Comparison of ENCODE assay signal across 8 cellular contexts in the genomic region with DNA sequence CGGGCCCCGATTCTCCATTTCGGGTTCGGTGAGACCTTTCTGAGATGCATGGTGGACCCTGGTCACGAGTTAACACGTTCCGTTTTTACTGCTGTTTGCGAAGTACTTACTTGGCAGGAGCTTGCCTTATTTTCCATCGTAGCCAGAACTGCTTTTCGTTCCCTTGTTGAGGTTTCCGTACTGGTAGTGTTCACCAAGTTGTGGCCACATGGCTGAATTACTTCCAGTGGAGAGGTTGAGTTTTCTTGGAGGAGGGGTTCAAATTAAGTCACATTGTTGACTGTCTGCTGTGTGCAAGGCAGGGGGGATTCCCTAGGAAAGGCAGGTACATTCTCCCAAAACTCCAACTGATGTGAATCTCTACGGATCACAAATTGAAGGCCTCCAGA. TPM values are rescaled to one million over a fixed set of nuclear protein-coding genes. Genes with fewer than 3 reads are reported as not detected.
DNase-seq lines count a peak whose midpoint lies in the region; ATAC-seq, FAIRE-seq and TF ChIP-seq lines count a peak whose summit lies in the region.

No MANE protein-coding gene starts in this region.

- peaks cover 0 to 6% (median 0%) of the 10 kb centered on the region in 8 donors for H3K9me3 Mint-ChIP-seq in CD4-positive, alpha-beta memory T cell

- H3K4me1 Mint-ChIP-seq in CD4-positive, alpha-beta memory T cell = peaks cover 39 to 86% (median 54%) of the 10 kb centered on the region in 4 donors

- no peaks in the 10 kb centered on the region for H3K36me3 ChIP-seq in CD4-positive, alpha-beta memory T cell (ENCODE audit: insufficient read depth, low read length)
- H3K36me3 ChIP-seq in PC-9 (ENCODE audit: low read depth) = no peaks in the 10 kb centered on the region
- H3K36me3 ChIP-seq in endothelial cell of umbilical vein (ENCODE audit: control insufficient read depth in 2 of 2, extremely low read depth in 1 of 2, insufficient read depth in 2 of 2, low read length in 2 of 2) = no peaks in the 10 kb centered on the region
- no peaks in the 10 kb centered on the region for H3K36me3 ChIP-seq in neuron (ENCODE audit: insufficient read depth, low read length)

- no peaks in the 10 kb centered on the region for H3K9me1 ChIP-seq in endothelial cell of umbilical vein (replicated peaks; ENCODE audit: control insufficient read depth, extremely low read depth, insufficient read depth, low read length)

- CTCF ChIA-PET in CD4-positive, alpha-beta memory T cell (lab: Charles Lee; ENCODE audit: partially characterized antibody) = interaction anchor here (1.1 to 10.6 kb wide), 10 partner anchors 11 to 141 kb away, joined by 3 to 203 read pairs (median 17); a partner anchor contains a TSS
- CTCF ChIA-PET in PC-9 (lab: Charles Lee) = no interaction called here
- CTCF ChIA-PET in endothelial cell of umbilical vein (lab: Charles Lee) = interaction anchor here (0.8 to 7.1 kb wide), 6 partner anchors 12 to 327 kb away, joined by 3 to 99 read pairs (median 26); no protein-coding TSS in a partner anchor

- no peaks in the 10 kb centered on the region for H3K79me2 ChIP-seq in PC-9 (ENCODE audit: low read depth)
- no peaks in the 10 kb centered on the region for H3K79me2 ChIP-seq in endothelial cell of umbilical vein (ENCODE audit: control insufficient read depth, insufficient read depth, low read length)

- intact Hi-C loops in CD4-positive, alpha-beta memory T cell (cut with micrococcal nuclease) = loop anchor here (5.0 kb wide), 2 partner anchors 199 to 706 kb away; a partner anchor contains a TSS
- intact Hi-C loops in PC-9 (cut with micrococcal nuclease; ENCODE audit: unreplicated experiment) = loop anchor here (1.0 kb wide), 1 partner anchor 14 kb away; no protein-coding TSS in a partner anchor
- intact Hi-C loops in endothelial cell of umbilical vein (cut with micrococcal nuclease) = loop anchor here (1.0 kb wide), 6 partner anchors 14 to 327 kb away; no protein-coding TSS in a partner anchor

- no peaks in the 10 kb centered on the region for H3K9me2 ChIP-seq in PC-9 (ENCODE audit: insufficient read depth)

- ATAC-seq in HG02678 (IDR thresholded peaks at IDR 0.05; ENCODE audit: unreplicated experiment) = no peak
- no peak for ATAC-seq in HG03565 (IDR thresholded peaks at IDR 0.05; ENCODE audit: unreplicated experiment)

- in situ Hi-C loops in G401 (cut with HindIII; ENCODE audit: low sequenced_read_pairs) = no loop called here

- peak overlapping the region; percentile 74; the same call in 1 of the 2 replicates for H2AFZ ChIP-seq in PC-9
- peak overlapping the region; percentile 52 for H2AFZ ChIP-seq in endothelial cell of umbilical vein (ENCODE audit: low read depth, low read length)
- H2AFZ ChIP-seq in neuron (ENCODE audit: low read depth, low read length) = no peak overlapping the region

- H3K27me3 ChIP-seq in CD4-positive, alpha-beta memory T cell (ENCODE audit: insufficient read depth, low read length) = no peaks in the 10 kb centered on the region
- H3K27me3 ChIP-seq in PC-9 (ENCODE audit: insufficient read depth, low read depth) (no peaks in the 10 kb centered on the region), endothelial cell of umbilical vein (ENCODE audit: control insufficient read depth in 2 of 2, insufficient read depth in 2 of 2, low read length in 2 of 2) (peaks cover 22 to 26% of the 10 kb centered on the region in 2 experiments), neuron (ENCODE audit: insufficient read depth, low read length) (no peaks in the 10 kb centered on the region)

- FAIRE-seq in endothelial cell of umbilical vein (lab: Jason Lieb, UNC) = no peak
- no peak for FAIRE-seq in frontal cortex (lab: Jason Lieb, UNC)

- dilution Hi-C loops in endothelial cell of umbilical vein (cut with MboI; ENCODE audit: extremely low pct_ligation_motif_present, low sequenced_read_pairs) = no loop called here

- BruUV-seq in PC-9 (replicated peaks; lab: Mats Ljungman, UMichigan) = TSS peak; percentile 33
- no TSS peak for BruUV-seq in endothelial cell of umbilical vein (replicated peaks; lab: Mats Ljungman, UMichigan)

- H3K9me3 ChIP-seq in CD4-positive, alpha-beta memory T cell (ENCODE audit: control insufficient read depth in 1 of 2, low read length in 2 of 2) = no peaks in the 10 kb centered on the region
- H3K9me3 ChIP-seq in PC-9 (ENCODE audit: insufficient read depth, low read depth) = no peaks in the 10 kb centered on the region
- no peaks in the 10 kb centered on the region for H3K9me3 ChIP-seq in endothelial cell of umbilical vein (replicated peaks; ENCODE audit: control insufficient read depth, insufficient read depth, low read length)
- no peaks in the 10 kb centered on the region for H3K9me3 ChIP-seq in neuron (ENCODE audit: low read length)

- H3F3A ChIP-seq in PC-9 (ENCODE audit: insufficient read depth, low read depth) = no peaks in the 10 kb centered on the region

- H3K27me3 Mint-ChIP-seq in CD4-positive, alpha-beta memory T cell = no peaks in the 10 kb centered on the region

- no peak for TF ChIP-seq POLR2A in endothelial cell of umbilical vein (IDR thresholded peaks at IDR 0.05; ENCODE audit: low read depth, low read length)

- no peak overlapping the region for H3K9ac ChIP-seq in endothelial cell of umbilical vein (replicated peaks; ENCODE audit: extremely low read depth, insufficient read depth, low read length)

- H3K4me1 ChIP-seq in CD4-positive, alpha-beta memory T cell (ENCODE audit: insufficient read depth, low read length) = peaks cover 58% of the 10 kb centered on the region
- H3K4me1 ChIP-seq in PC-9 (replicated peaks; ENCODE audit: insufficient read depth) (no peaks in the 10 kb centered on the region; the same call in 1 of the 2 replicates), endothelial cell of umbilical vein (ENCODE audit: control insufficient read depth, extremely low read depth, insufficient read depth, low read length) (peaks cover 4% of the 10 kb centered on the region), neuron (ENCODE audit: insufficient read depth, low read length) (peaks cover 35% of the 10 kb centered on the region)

- H3K27ac Mint-ChIP-seq in CD4-positive, alpha-beta memory T cell = peak overlapping the region; percentile 94 to 99 (median 97)

- peak overlapping the region; percentile 42 to 78 for H3K4me3 ChIP-seq in CD4-positive, alpha-beta memory T cell (ENCODE audit: low read length in 2 of 2)
- peak overlapping the region; percentile 40; the same call in 1 of the 2 replicates for H3K4me3 ChIP-seq in PC-9
- peak overlapping the region in 2 of 3 experiments; percentile 27 for H3K4me3 ChIP-seq in endothelial cell of umbilical vein (replicated peaks in 1 of 3; ENCODE audit: insufficient read depth in 1 of 3, low read depth in 1 of 3, low read length in 3 of 3)
- peak overlapping the region; percentile 92 for H3K4me3 ChIP-seq in neuron (ENCODE audit: low read length)

- POLR2A ChIA-PET in CD4-positive, alpha-beta memory T cell (lab: Charles Lee; ENCODE audit: partially characterized antibody) = interaction anchor here (0.7 to 13.1 kb wide), 29 partner anchors 9 to 356 kb away, joined by 3 to 464 read pairs (median 4); a partner anchor contains a TSS
- POLR2A ChIA-PET in PC-9 (lab: Charles Lee; ENCODE audit: unreplicated experiment) = interaction anchor here (0.5 to 1.3 kb wide), 2 partner anchors 18 to 64 kb away, joined by 3 to 49 read pairs; no protein-coding TSS in a partner anchor
- POLR2A ChIA-PET in endothelial cell of umbilical vein (lab: Charles Lee) = interaction anchor here (0.7 to 1.9 kb wide), 3 partner anchors 10 to 282 kb away, joined by 6 to 12 read pairs (median 10); no protein-coding TSS in a partner anchor

- peak overlapping the region; percentile 92 for H3K27ac ChIP-seq in CD4-positive, alpha-beta memory T cell (ENCODE audit: low read depth, low read length)
- H3K27ac ChIP-seq in PC-9 = no peak overlapping the region
- H3K27ac ChIP-seq in endothelial cell of umbilical vein (ENCODE audit: insufficient read depth, low read depth, low read length) = no peak overlapping the region

- H3K4me3 Mint-ChIP-seq in CD4-positive, alpha-beta memory T cell = peak overlapping the region; percentile 91 to 99 (median 94)

- peak in 1 of 5 donors; percentile 9 for DNase-seq in CD4-positive, alpha-beta memory T cell
- DNase-seq in PC-9 (no peak), endothelial cell of umbilical vein (ENCODE audit: low read depth, low spot score) (no peak), frontal cortex (ENCODE audit: low spot score in 2 of 2) (no peak), G401 (ENCODE audit: low spot score) (no peak)

- TF ChIP-seq CTCF in PC-9 (conservative IDR thresholded peaks at IDR 0.05) (no peak), endothelial cell of umbilical vein (IDR thresholded peaks at IDR 0.05; ENCODE audit: extremely low read depth in 1 of 2, insufficient read depth in 1 of 2, low read depth in 1 of 2, low read length in 2 of 2) (no peak)

- H3K36me3 Mint-ChIP-seq in CD4-positive, alpha-beta memory T cell = peaks cover 0 to 28% of the 10 kb centered on the region in 2 donors

- H4K20me1 ChIP-seq in PC-9 (ENCODE audit: insufficient read depth) = no peaks in the 10 kb centered on the region
- H4K20me1 ChIP-seq in endothelial cell of umbilical vein (replicated peaks; ENCODE audit: control insufficient read depth, extremely low read depth, insufficient read depth, low read length) = no peaks in the 10 kb centered on the region

- H3K4me2 ChIP-seq in PC-9 = peak overlapping the region; percentile 77
- peak overlapping the region; percentile 82 for H3K4me2 ChIP-seq in endothelial cell of umbilical vein (ENCODE audit: insufficient read depth, low read length)

TF ChIP-seq in endothelial cell of umbilical vein, 7 proteins besides CTCF, POLR2A, EP300 and RAD21 (continues in another document):
- no peak for TF ChIP-seq GATA2 (IDR thresholded peaks at IDR 0.05; ENCODE audit: insufficient read depth, insufficient read length, low read depth, low read length)
- TF ChIP-seq FOS (IDR thresholded peaks at IDR 0.05; ENCODE audit: borderline replicate concordance, insufficient read depth, low read length) = no peak
- TF ChIP-seq MYC (IDR thresholded peaks at IDR 0.05; ENCODE audit: low read depth, low read length) = no peak

RNA-seq across cellular contexts. Expression of a gene that starts 4.0 kb away (rescaled TPM):
- 10 to 100 TPM; 49.7 to 56.6 TPM for total RNA-seq in CD4-positive, alpha-beta memory T cell
- polyA plus RNA-seq in CD4-positive, alpha-beta memory T cell = 10 to 100 TPM; 32.1 to 54.6 TPM
- total RNA-seq in PC-9 (2021) (25.8 and 25.9 TPM in 2 replicates), endothelial cell of umbilical vein (4.7 and 8.5 TPM in 2 replicates), frontal cortex (60.3 TPM)
- polyA plus RNA-seq in endothelial cell of umbilical vein = 2.7 and 3.0 TPM in 2 replicates
- polyA plus RNA-seq in endothelial cell of umbilical vein (2011; cell fraction: cytosol; rRNA removed) = 2.6 and 3.6 TPM in 2 replicates
- 3.0 and 3.2 TPM in 2 replicates for polyA plus RNA-seq in endothelial cell of umbilical vein (2011; cell fraction: nucleus; rRNA removed)
- 5.5 and 8.6 TPM in 2 replicates for polyA plus RNA-seq in endothelial cell of umbilical vein (2012)
- 3.1 and 4.5 TPM in 2 replicates for polyA minus RNA-seq in endothelial cell of umbilical vein
- 17.6 TPM for polyA minus RNA-seq in endothelial cell of umbilical vein (2011; cell fraction: cytosol; rRNA and poly(A)+ RNA removed)
- 1.7 and 2.4 TPM in 2 replicates for polyA minus RNA-seq in endothelial cell of umbilical vein (2011; cell fraction: nucleus; rRNA and poly(A)+ RNA removed)
- 10.9 and 12.1 TPM in 2 replicates for total RNA-seq in G401 (2014; rRNA removed; shearing (Covaris generic))

Comparison
In these comparisons a context has a peak if more than half of its experiments do, and no peak if none do; other contexts are left out.
1. H3K4me3 ChIP-seq: peak in every context shown above with its lines; median percentile 92 in neuron; 60 in CD4-positive, alpha-beta memory T cell; 40 in PC-9; 27 in endothelial cell of umbilical vein.